26 cellular contexts compared by ENCODE assay signal in genomic region chr4:47217291-47217690, GRCh38.
A peak's percentile ranks its signal among the peaks of the same experiment; 100 is the strongest.
DNase-seq lines count a peak whose midpoint lies in the region; ATAC-seq, FAIRE-seq and TF ChIP-seq lines count a peak whose summit lies in the region.
"Had no signal": no experiment of that assay in that cellular context is flagged by ENCODE, and none has a peak within 500 bp of the region (broad histone marks: within the 10 kb centered on the region; RNA-seq: fewer than 3 reads in every experiment).

No MANE protein-coding gene starts in this region.

- peak; percentile 60 for DNase-seq in mammary epithelial cell
- DNase-seq in breast epithelium (ENCODE audit: low spot score in 2 of 2), result no peak
- DNase-seq in bronchial epithelial cell (ENCODE audit: low read depth), result peak; percentile 13
- DNase-seq in foreskin keratinocyte, result peak; percentile 41 to 80
- no peak for DNase-seq in smooth muscle cell (lab: John Stamatoyannopoulos, UW; ENCODE audit: unreplicated experiment)
- no peak for DNase-seq in DMS153 treated with DMSO at 0.1 percent for 48 hours (lab: John Stamatoyannopoulos, UW; ENCODE audit: unreplicated experiment)
- no peak for DNase-seq in activated T-cell treated with anti-CD3 and anti-CD28 coated beads, Interleukin-2, amount 50 U/mL, for 72 hours
- DNase-seq: AML-193; Caco-2; Calu3; CD4-positive, alpha-beta T cell; CD8-positive, alpha-beta T cell; DMS53; DMS79; DND-41; EL; GDM1 had no signal

- H3K27me3 Mint-ChIP-seq in activated T-cell treated with anti-CD3 and anti-CD28 coated beads, Interleukin-2, amount 50 U/mL, for 72 hours (ENCODE audit: low read depth), result no peaks in the 10 kb centered on the region
- H3K27me3 Mint-ChIP-seq: B cell had no signal

- H3K27me3 ChIP-seq in mammary epithelial cell (ENCODE audit: insufficient read depth, low read length) (no peaks in the 10 kb centered on the region), breast epithelium (no peaks in the 10 kb centered on the region), bronchial epithelial cell (ENCODE audit: control insufficient read depth, insufficient read depth, low read length) (no peaks in the 10 kb centered on the region), foreskin keratinocyte (no peaks in the 10 kb centered on the region), smooth muscle cell (ENCODE audit: low read depth) (no peaks in the 10 kb centered on the region)
- H3K27me3 ChIP-seq: BLaER1 treated with 17β-estradiol and CSF1 and Interleukin-3, amounts not matched to agents 10 nM and 100 nM had no signal

- H3K79me2 ChIP-seq in mammary epithelial cell (ENCODE audit: insufficient read depth, low read length) (no peaks in the 10 kb centered on the region), smooth muscle cell (ENCODE audit: low read depth) (no peaks in the 10 kb centered on the region)

- no peaks in the 10 kb centered on the region for H3K36me3 Mint-ChIP-seq in activated T-cell treated with anti-CD3 and anti-CD28 coated beads, Interleukin-2, amount 50 U/mL, for 72 hours (ENCODE audit: insufficient read depth in 2 of 2)
- H3K36me3 Mint-ChIP-seq: CD8-positive, alpha-beta T cell had no signal

- H3F3A ChIP-seq in smooth muscle cell (ENCODE audit: low read depth), result peaks cover 14% of the 10 kb centered on the region

- FAIRE-seq in bronchial epithelial cell (lab: Jason Lieb, UNC), result no peak
- FAIRE-seq: A549, D721Med, GM12878, GM12892, GM18507 had no signal

- TF ChIP-seq POLR2A in breast epithelium (IDR thresholded peaks at IDR 0.05), result no peak

- no peak overlapping the region for H3K4me2 ChIP-seq in mammary epithelial cell (ENCODE audit: insufficient read depth, low read depth, low read length)
- H3K4me2 ChIP-seq in smooth muscle cell, result no peak overlapping the region
- H3K4me2 ChIP-seq: A549; BLaER1 treated with 17β-estradiol and CSF1 and Interleukin-3, amounts not matched to agents 10 nM and 100 nM had no signal

- peak; percentile 34 for ATAC-seq in foreskin keratinocyte
- ATAC-seq in activated T-cell treated with anti-CD3 and anti-CD28 coated beads, Interleukin-2, amount 50 U/mL, for 72 hours (replicated peaks in 1 of 2), result no peak
- ATAC-seq: A549; CD8-positive, alpha-beta T cell; GM12878 had no signal

- H3K36me3 ChIP-seq in mammary epithelial cell (ENCODE audit: insufficient read depth, low read length), result no peaks in the 10 kb centered on the region
- H3K36me3 ChIP-seq in breast epithelium, result no peaks in the 10 kb centered on the region
- H3K36me3 ChIP-seq in bronchial epithelial cell (ENCODE audit: control insufficient read depth, insufficient read depth, low read length), result no peaks in the 10 kb centered on the region
- no peaks in the 10 kb centered on the region for H3K36me3 ChIP-seq in smooth muscle cell (ENCODE audit: low read depth)
- H3K36me3 ChIP-seq: BLaER1 treated with 17β-estradiol and CSF1 and Interleukin-3, amounts not matched to agents 10 nM and 100 nM had no signal

- no TSS peak for BruUV-seq in mammary epithelial cell (replicated peaks; lab: Mats Ljungman, UMichigan)

- CTCF ChIA-PET in mammary epithelial cell (lab: Charles Lee; ENCODE audit: low non-redundant PET), result no interaction called here

- intact Hi-C loops in mammary epithelial cell (cut with micrococcal nuclease), result no loop called here
- intact Hi-C loops in breast epithelium (cut with DNase I; ENCODE audit: low total_unique reads), result no loop called here

- no peak overlapping the region for H3K27ac Mint-ChIP-seq in activated T-cell treated with anti-CD3 and anti-CD28 coated beads, Interleukin-2, amount 50 U/mL, for 72 hours
- H3K27ac Mint-ChIP-seq: B cell; CD4-positive, alpha-beta T cell; CD8-positive, alpha-beta T cell had no signal

- no peaks in the 10 kb centered on the region for H3K9me3 ChIP-seq in mammary epithelial cell (replicated peaks; ENCODE audit: insufficient read depth, low read length)
- no peaks in the 10 kb centered on the region for H3K9me3 ChIP-seq in breast epithelium
- H3K9me3 ChIP-seq in smooth muscle cell (replicated peaks; ENCODE audit: low read depth), result no peaks in the 10 kb centered on the region
- H3K9me3 ChIP-seq: A549; BLaER1 treated with 17β-estradiol and CSF1 and Interleukin-3, amounts not matched to agents 10 nM and 100 nM; Caco-2 had no signal

- H3K4me1 ChIP-seq in mammary epithelial cell (ENCODE audit: insufficient read depth, low read length) (peaks cover 11% of the 10 kb centered on the region), breast epithelium (no peaks in the 10 kb centered on the region), foreskin keratinocyte (peaks cover 15% of the 10 kb centered on the region), smooth muscle cell (ENCODE audit: low read depth) (peaks cover 10% of the 10 kb centered on the region)
- H3K4me1 ChIP-seq: A549; BLaER1 treated with 17β-estradiol and CSF1 and Interleukin-3, amounts not matched to agents 10 nM and 100 nM had no signal

- H3K9ac ChIP-seq in mammary epithelial cell (ENCODE audit: insufficient read depth, low read length), result no peak overlapping the region
- no peak overlapping the region for H3K9ac ChIP-seq in smooth muscle cell (ENCODE audit: low read depth)
- H3K9ac ChIP-seq: BLaER1 treated with 17β-estradiol and CSF1 and Interleukin-3, amounts not matched to agents 10 nM and 100 nM had no signal

- no peaks in the 10 kb centered on the region for H3K9me3 Mint-ChIP-seq in activated T-cell treated with anti-CD3 and anti-CD28 coated beads, Interleukin-2, amount 50 U/mL, for 72 hours
- H3K9me3 Mint-ChIP-seq: CD4-positive, alpha-beta T cell; CD8-positive, alpha-beta T cell had no signal

- dilution Hi-C loops in mammary epithelial cell (cut with HindIII; ENCODE audit: low sequenced_read_pairs), result no loop called here

- 15% methylated on average over 1 of the region's 1 CpG for WGBS in mammary epithelial cell (ENCODE audit: low coverage, missing lambda C conversion rate)
- WGBS in smooth muscle cell (ENCODE audit: low lambda C conversion rate), result 64% methylated on average over 1 of the region's 1 CpG

- H3K4me3 Mint-ChIP-seq in activated T-cell treated with anti-CD3 and anti-CD28 coated beads, Interleukin-2, amount 50 U/mL, for 72 hours, result no peak overlapping the region
- H3K4me3 Mint-ChIP-seq: B cell; CD4-positive, alpha-beta T cell; CD8-positive, alpha-beta T cell had no signal

- no peak for TF ChIP-seq CTCF in mammary epithelial cell (conservative IDR thresholded peaks at IDR 0.05 in 1 of 2, IDR thresholded peaks at IDR 0.05 in 1 of 2; ENCODE audit: extremely low read depth in 1 of 2, insufficient read depth in 1 of 2, low read depth in 1 of 2, low read length in 2 of 2)
- no peak for TF ChIP-seq CTCF in breast epithelium (IDR thresholded peaks at IDR 0.05)
- TF ChIP-seq CTCF in bronchial epithelial cell (IDR thresholded peaks at IDR 0.05; ENCODE audit: insufficient read depth, low read length, severe bottlenecking), result no peak
- no peak for TF ChIP-seq CTCF in foreskin keratinocyte (conservative IDR thresholded peaks at IDR 0.05)
- no peak for TF ChIP-seq CTCF in smooth muscle cell (IDR thresholded peaks at IDR 0.05; ENCODE audit: borderline replicate concordance, insufficient read depth, poor library complexity, severe bottlenecking)

- in situ Hi-C loops in mammary epithelial cell (cut with MboI; ENCODE audit: low sequenced_read_pairs in 2 of 2), result no loop called here

- H3K27ac ChIP-seq in mammary epithelial cell (ENCODE audit: insufficient read depth, low read depth, low read length), result no peak overlapping the region
- H3K27ac ChIP-seq in breast epithelium, result no peak overlapping the region
- H3K27ac ChIP-seq in foreskin keratinocyte, result peak overlapping the region; percentile 2
- peak overlapping the region; percentile 40 for H3K27ac ChIP-seq in smooth muscle cell (ENCODE audit: low read depth)
- H3K27ac ChIP-seq: 22Rv1; A549; BLaER1 treated with 17β-estradiol and CSF1 and Interleukin-3, amounts not matched to agents 10 nM and 100 nM; C4-2B had no signal

- H3K4me3 ChIP-seq in mammary epithelial cell (replicated peaks in 1 of 3; ENCODE audit: insufficient read depth in 1 of 3, low read depth in 2 of 3, low read length in 3 of 3) (no peak overlapping the region), breast epithelium (no peak overlapping the region), bronchial epithelial cell (ENCODE audit: low read depth, low read length) (no peak overlapping the region), smooth muscle cell (no peak overlapping the region)
- H3K4me3 ChIP-seq: A549; BLaER1 treated with 17β-estradiol and CSF1 and Interleukin-3, amounts not matched to agents 10 nM and 100 nM; GM12878 had no signal

- H4K20me1 ChIP-seq in mammary epithelial cell (ENCODE audit: insufficient read depth, low read length) (no peaks in the 10 kb centered on the region), smooth muscle cell (ENCODE audit: low read depth) (no peaks in the 10 kb centered on the region)
- H4K20me1 ChIP-seq: BLaER1 treated with 17β-estradiol and CSF1 and Interleukin-3, amounts not matched to agents 10 nM and 100 nM had no signal

- H3K4me1 Mint-ChIP-seq in activated T-cell treated with anti-CD3 and anti-CD28 coated beads, Interleukin-2, amount 50 U/mL, for 72 hours (ENCODE audit: low read depth), result no peaks in the 10 kb centered on the region
- H3K4me1 Mint-ChIP-seq: B cell had no signal

- H2AFZ ChIP-seq in mammary epithelial cell (ENCODE audit: low read depth, low read length) (no peak overlapping the region), smooth muscle cell (ENCODE audit: low read depth) (no peak overlapping the region)

Comparison
In these comparisons a context has a peak if more than half of its experiments do, and no peak if none do; other contexts are left out.
1. DNase-seq: peak in mammary epithelial cell (single experiment), bronchial epithelial cell (single experiment) and foreskin keratinocyte (2 of 2); none in breast epithelium (0 of 2), smooth muscle cell (single experiment), DMS153 treated with DMSO at 0.1 percent for 48 hours (single experiment) and activated T-cell treated with anti-CD3 and anti-CD28 coated beads, Interleukin-2, amount 50 U/mL, for 72 hours (0 of 2).
2. H3K27ac ChIP-seq: peak in foreskin keratinocyte (single experiment) and smooth muscle cell (single experiment); none in mammary epithelial cell (single experiment) and breast epithelium (0 of 2).